In the genomic region with DNA sequence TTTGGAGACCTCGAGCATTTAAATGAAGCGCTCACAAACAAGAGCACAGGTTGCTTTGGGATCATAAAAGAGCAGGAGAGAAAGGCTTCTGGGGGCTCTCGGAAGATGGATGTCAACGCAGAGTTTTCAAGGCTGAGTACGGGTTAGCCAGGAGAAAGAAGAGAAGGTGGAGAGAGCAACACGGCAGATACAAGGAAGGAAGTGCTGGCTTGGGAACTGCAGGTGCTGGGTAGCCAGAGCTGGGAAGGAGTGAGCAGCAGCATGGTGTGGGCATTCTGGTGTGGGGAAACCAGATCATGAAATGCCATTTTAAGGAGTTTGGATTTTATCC, we compare ENCODE assay signal across 1 cellular context.
TF ChIP-seq lines count a peak whose summit lies in the region.

No MANE protein-coding gene starts in this region.

TF ChIP-seq in liver, 16 proteins besides CTCF, POLR2A, EP300 and RAD21 (continued from another document):
- TF ChIP-seq, protein P1, sequence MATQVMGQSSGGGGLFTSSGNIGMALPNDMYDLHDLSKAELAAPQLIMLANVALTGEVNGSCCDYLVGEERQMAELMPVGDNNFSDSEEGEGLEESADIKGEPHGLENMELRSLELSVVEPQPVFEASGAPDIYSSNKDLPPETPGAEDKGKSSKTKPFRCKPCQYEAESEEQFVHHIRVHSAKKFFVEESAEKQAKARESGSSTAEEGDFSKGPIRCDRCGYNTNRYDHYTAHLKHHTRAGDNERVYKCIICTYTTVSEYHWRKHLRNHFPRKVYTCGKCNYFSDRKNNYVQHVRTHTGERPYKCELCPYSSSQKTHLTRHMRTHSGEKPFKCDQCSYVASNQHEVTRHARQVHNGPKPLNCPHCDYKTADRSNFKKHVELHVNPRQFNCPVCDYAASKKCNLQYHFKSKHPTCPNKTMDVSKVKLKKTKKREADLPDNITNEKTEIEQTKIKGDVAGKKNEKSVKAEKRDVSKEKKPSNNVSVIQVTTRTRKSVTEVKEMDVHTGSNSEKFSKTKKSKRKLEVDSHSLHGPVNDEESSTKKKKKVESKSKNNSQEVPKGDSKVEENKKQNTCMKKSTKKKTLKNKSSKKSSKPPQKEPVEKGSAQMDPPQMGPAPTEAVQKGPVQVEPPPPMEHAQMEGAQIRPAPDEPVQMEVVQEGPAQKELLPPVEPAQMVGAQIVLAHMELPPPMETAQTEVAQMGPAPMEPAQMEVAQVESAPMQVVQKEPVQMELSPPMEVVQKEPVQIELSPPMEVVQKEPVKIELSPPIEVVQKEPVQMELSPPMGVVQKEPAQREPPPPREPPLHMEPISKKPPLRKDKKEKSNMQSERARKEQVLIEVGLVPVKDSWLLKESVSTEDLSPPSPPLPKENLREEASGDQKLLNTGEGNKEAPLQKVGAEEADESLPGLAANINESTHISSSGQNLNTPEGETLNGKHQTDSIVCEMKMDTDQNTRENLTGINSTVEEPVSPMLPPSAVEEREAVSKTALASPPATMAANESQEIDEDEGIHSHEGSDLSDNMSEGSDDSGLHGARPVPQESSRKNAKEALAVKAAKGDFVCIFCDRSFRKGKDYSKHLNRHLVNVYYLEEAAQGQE (IDR thresholded peaks at IDR 0.05), result no peak
- TF ChIP-seq FOXA2 (IDR thresholded peaks at IDR 0.05) (no peak), MAX (IDR thresholded peaks at IDR 0.05) (no peak)
